11 cellular contexts compared by ENCODE assay signal in the genomic region with DNA sequence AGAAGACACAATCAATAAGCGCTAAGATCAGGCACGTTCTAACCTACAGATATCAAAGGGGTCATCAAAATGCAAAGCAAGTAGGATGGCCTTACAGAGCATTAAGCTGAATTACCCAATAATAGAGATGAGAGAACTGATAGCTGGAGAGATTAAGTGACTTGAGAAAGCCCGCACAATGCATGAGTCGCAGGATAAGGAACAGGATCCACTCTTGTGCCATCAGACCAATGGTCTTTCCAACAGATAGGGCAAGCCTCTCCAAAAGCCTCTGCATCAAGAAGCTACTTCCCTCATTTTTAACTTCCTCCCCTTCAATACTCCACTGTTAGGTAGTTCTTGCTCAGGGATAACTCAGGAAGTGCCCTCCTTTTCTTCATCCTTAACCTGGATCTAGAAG. TPM values are rescaled to one million over a fixed set of nuclear protein-coding genes. Genes with fewer than 3 reads are reported as not detected.
A peak's percentile ranks its signal among the peaks of the same experiment; 100 is the strongest.
DNase-seq lines count a peak whose midpoint lies in the region; ATAC-seq, FAIRE-seq and TF ChIP-seq lines count a peak whose summit lies in the region.
"Had no signal": no experiment of that assay in that cellular context is flagged by ENCODE, and none has a peak within 500 bp of the region (broad histone marks: within the 10 kb centered on the region; RNA-seq: fewer than 3 reads in every experiment).

No MANE protein-coding gene starts in this region.

- H3K9me3 ChIP-seq in HUES48 (ENCODE audit: control insufficient read depth, insufficient read depth, low read length) (0 out of 2 replicates have a peak, but pooled peaks cover 11% of the 10 kb centered on the region), keratinocyte (ENCODE audit: control insufficient read depth, low read depth, low read length) (no peaks in the 10 kb centered on the region), thyroid gland (no peaks in the 10 kb centered on the region)

- H3K27me3 ChIP-seq in HUES48 (ENCODE audit: control insufficient read depth, insufficient read depth, low read length) (0 out of 2 replicates have a peak, but pooled peaks cover 3% of the 10 kb centered on the region), keratinocyte (ENCODE audit: control insufficient read depth, extremely low read depth, insufficient read depth, low read length) (no peaks in the 10 kb centered on the region), thyroid gland (no peaks in the 10 kb centered on the region)

- DNase-seq in CD1c-positive myeloid dendritic cell (ENCODE audit: extremely low spot score) (peak; percentile 66), activated B cell treated with CpG ODN at 0.5 μM for 24 hours (no peak), keratinocyte (ENCODE audit: low read depth, low spot score) (no peak), posterior cingulate gyrus (no peak), thyroid gland (no peak)
- DNase-seq: anterior cingulate cortex, small intestine had no signal

- peaks cover 65% of the 10 kb centered on the region for H3K4me1 Mint-ChIP-seq in activated B cell treated with CpG ODN at 0.5 μM for 24 hours

- H3K9me1 ChIP-seq in keratinocyte (ENCODE audit: control insufficient read depth, extremely low read depth, insufficient read depth, low read length) = no peaks in the 10 kb centered on the region

- POLR2A ChIA-PET in activated B cell treated with CpG ODN at 0.5 μM for 24 hours (lab: Charles Lee) = interaction anchor here (0.8 to 2.5 kb wide), 2 partner anchors 26 to 85 kb away, joined by 4 to 10 read pairs; no protein-coding TSS in a partner anchor

- intact Hi-C loops in activated B cell treated with CpG ODN at 0.5 μM for 24 hours (cut with micrococcal nuclease) (loop anchor here (5.0 kb wide), 2 partner anchors 35 to 1620 kb away; partner anchors contain the start of genes CEP170 and SDCCAG8), posterior cingulate gyrus (cut with DNase I) (no loop called here), thyroid gland (cut with DNase I) (no loop called here)

- H4K20me1 ChIP-seq in keratinocyte (ENCODE audit: control insufficient read depth, extremely low read depth, insufficient read depth, low read length) = no peaks in the 10 kb centered on the region

- H3K4me3 ChIP-seq in HUES48 (ENCODE audit: low read depth, low read length) (peak overlapping the region; percentile 100), keratinocyte (ENCODE audit: control insufficient read depth in 2 of 3, extremely low read depth in 1 of 3, insufficient read depth in 2 of 3, low read depth in 1 of 3, low read length in 3 of 3) (peak overlapping the region; percentile 63 to 86 (median 68)), thyroid gland (replicated peaks in 1 of 3) (no peak overlapping the region)

- H3K4me2 ChIP-seq in keratinocyte (ENCODE audit: control insufficient read depth, extremely low read depth, insufficient read depth, low read depth, low read length) = peak overlapping the region; percentile 86

- H3K9me3 Mint-ChIP-seq in activated B cell treated with CpG ODN at 0.5 μM for 24 hours = no peaks in the 10 kb centered on the region

- peaks cover 33% of the 10 kb centered on the region for H3K36me3 Mint-ChIP-seq in activated B cell treated with CpG ODN at 0.5 μM for 24 hours (ENCODE audit: low read depth)

- TF ChIP-seq POLR2A in thyroid gland (IDR thresholded peaks at IDR 0.05) = no peak

- peaks cover 40% of the 10 kb centered on the region for H3K36me3 ChIP-seq in HUES48 (ENCODE audit: control insufficient read depth, insufficient read depth, low read length)
- peaks cover 1 to 15% of the 10 kb centered on the region in 2 experiments for H3K36me3 ChIP-seq in keratinocyte (ENCODE audit: control insufficient read depth in 2 of 2, extremely low read depth in 1 of 2, insufficient read depth in 2 of 2, low read length in 2 of 2)
- no peaks in the 10 kb centered on the region for H3K36me3 ChIP-seq in thyroid gland

- H3K27ac Mint-ChIP-seq in activated B cell treated with CpG ODN at 0.5 μM for 24 hours = peak overlapping the region; percentile 83

- peak overlapping the region; percentile 93 for H3K4me3 Mint-ChIP-seq in activated B cell treated with CpG ODN at 0.5 μM for 24 hours

- TF ChIP-seq CTCF in activated B cell treated with CpG ODN at 0.5 μM for 24 hours (IDR thresholded peaks at IDR 0.05) = no peak
- TF ChIP-seq CTCF in keratinocyte (optimal IDR thresholded peaks at IDR 0.05 in 1 of 3, IDR thresholded peaks at IDR 0.05 in 1 of 3, conservative IDR thresholded peaks at IDR 0.05 in 1 of 3; ENCODE audit: extremely low read depth in 1 of 3, insufficient read depth in 2 of 3, low read length in 3 of 3) = no peak
- TF ChIP-seq CTCF in thyroid gland (IDR thresholded peaks at IDR 0.05) = no peak

- no peak overlapping the region for H2AFZ ChIP-seq in keratinocyte (ENCODE audit: control insufficient read depth, low read length)

- WGBS in thyroid gland, 2 donors = 59 to 67% methylated on average over 4 of the region's 4 CpGs

- ATAC-seq in activated B cell treated with CpG ODN at 0.5 μM for 24 hours (ENCODE audit: low read depth) = no peak
- no peak for ATAC-seq in GM21825 (IDR thresholded peaks at IDR 0.05; ENCODE audit: unreplicated experiment)
- no peak for ATAC-seq in GM19455 (IDR thresholded peaks at IDR 0.05; ENCODE audit: unreplicated experiment)

- CTCF ChIA-PET in activated B cell treated with CpG ODN at 0.5 μM for 24 hours (lab: Charles Lee) = interaction anchor here (1.3 kb wide), 1 partner anchor 26 kb away, joined by 7 read pairs; no protein-coding TSS in a partner anchor

- H3K9ac ChIP-seq in HUES48 (ENCODE audit: low read depth, low read length) (no peak overlapping the region), keratinocyte (ENCODE audit: control insufficient read depth, extremely low read depth, insufficient read depth, low read length) (no peak overlapping the region)

- H3K4me1 ChIP-seq in HUES48 (ENCODE audit: control insufficient read depth, insufficient read depth, low read length) = peaks cover 23% of the 10 kb centered on the region
- H3K4me1 ChIP-seq in keratinocyte (ENCODE audit: control insufficient read depth, extremely low read depth, insufficient read depth, low read length) = peaks cover 25% of the 10 kb centered on the region
- peaks cover 18 to 27% of the 10 kb centered on the region in 2 donors for H3K4me1 ChIP-seq in thyroid gland

- dilution Hi-C loops in keratinocyte (cut with MboI; ENCODE audit: extremely low pct_ligation_motif_present, low sequenced_read_pairs) = no loop called here

- H3K27me3 Mint-ChIP-seq in activated B cell treated with CpG ODN at 0.5 μM for 24 hours = no peaks in the 10 kb centered on the region

- H3K27ac ChIP-seq in HUES48 (ENCODE audit: low read depth, low read length) (no peak overlapping the region), keratinocyte (ENCODE audit: control insufficient read depth, insufficient read depth, low read length) (no peak overlapping the region), thyroid gland (peak overlapping the region in 1 of 3 donors; percentile 25)

- FAIRE-seq in keratinocyte (lab: Jason Lieb, UNC) = no peak
- FAIRE-seq: small intestine had no signal

- H3K79me2 ChIP-seq in keratinocyte (ENCODE audit: control insufficient read depth, insufficient read depth, low read length) = peaks cover 59% of the 10 kb centered on the region

RNA-seq across cellular contexts. Expression of gene CHML, which starts 2.6 kb away (rescaled TPM):
- total RNA-seq in activated B cell treated with CpG ODN at 0.5 μM for 24 hours = 28.3 and 35.2 TPM in 2 replicates
- polyA plus RNA-seq in keratinocyte = 5.2 to 8.3 TPM (median 7.3 TPM) in 3 replicates
- 3.7 TPM for polyA plus RNA-seq in keratinocyte (2011; ENCODE audit: low read depth)
- 2.0 and 6.1 TPM in 2 replicates for polyA plus RNA-seq in keratinocyte (2011; cell fraction: cytosol; rRNA removed)
- 8.0 and 10.0 TPM in 2 replicates for polyA plus RNA-seq in keratinocyte (2011; cell fraction: nucleus; rRNA removed)
- polyA plus RNA-seq in keratinocyte (2012; ENCODE audit: low replicate concordance) = 3.6 and 6.4 TPM in 2 replicates
- polyA minus RNA-seq in keratinocyte = 13.1 to 28.4 TPM (median 22.4 TPM) in 3 replicates
- 9.0 TPM for polyA minus RNA-seq in keratinocyte (2011; cell fraction: cytosol; rRNA and poly(A)+ RNA removed)
- 10.2 and 19.5 TPM in 2 replicates for polyA minus RNA-seq in keratinocyte (2011; cell fraction: nucleus; rRNA and poly(A)+ RNA removed)
- 10 to 100 TPM in 3 of 4 donors, 1 to 10 TPM in 1; 7.9 to 13.9 (median 11.3) TPM for total RNA-seq in thyroid gland

RNA-seq across cellular contexts. Expression of gene OPN3, which starts 2.6 kb away (rescaled TPM):
- 31.5 and 32.1 TPM in 2 replicates for total RNA-seq in activated B cell treated with CpG ODN at 0.5 μM for 24 hours
- polyA plus RNA-seq in keratinocyte = 33.4 to 65.0 TPM (median 48.4 TPM) in 3 replicates
- 15.3 TPM for polyA plus RNA-seq in keratinocyte (2011; ENCODE audit: low read depth)
- 31.8 and 54.4 TPM in 2 replicates for polyA plus RNA-seq in keratinocyte (2011; cell fraction: cytosol; rRNA removed)
- polyA plus RNA-seq in keratinocyte (2011; cell fraction: nucleus; rRNA removed) = 23.5 and 27.7 TPM in 2 replicates
- polyA plus RNA-seq in keratinocyte (2012; ENCODE audit: low replicate concordance) = 22.1 and 36.1 TPM in 2 replicates
- 26.1 to 46.6 TPM (median 33.7 TPM) in 3 replicates for polyA minus RNA-seq in keratinocyte
- polyA minus RNA-seq in keratinocyte (2011; cell fraction: cytosol; rRNA and poly(A)+ RNA removed) = 42.2 TPM
- 13.8 and 23.7 TPM in 2 replicates for polyA minus RNA-seq in keratinocyte (2011; cell fraction: nucleus; rRNA and poly(A)+ RNA removed)
- 10 to 100 TPM; 19.2 to 45.0 (median 31.3) TPM for total RNA-seq in thyroid gland

RNA-seq across cellular contexts. Expression of gene WDR64, which starts 14.5 kb away (rescaled TPM):
- total RNA-seq in activated B cell treated with CpG ODN at 0.5 μM for 24 hours = 0.34 and 0.58 TPM in 2 replicates
- polyA plus RNA-seq in keratinocyte = not detected in 3 replicates
- not detected for polyA plus RNA-seq in keratinocyte (2011; ENCODE audit: low read depth)
- polyA plus RNA-seq in keratinocyte (2011; cell fraction: cytosol; rRNA removed) = not detected in 2 replicates
- polyA plus RNA-seq in keratinocyte (2011; cell fraction: nucleus; rRNA removed) = not detected in 2 replicates
- polyA plus RNA-seq in keratinocyte (2012; ENCODE audit: low replicate concordance) = not detected in 2 replicates
- polyA minus RNA-seq in keratinocyte = not detected in 3 replicates
- not detected for polyA minus RNA-seq in keratinocyte (2011; cell fraction: cytosol; rRNA and poly(A)+ RNA removed)
- polyA minus RNA-seq in keratinocyte (2011; cell fraction: nucleus; rRNA and poly(A)+ RNA removed) = not detected in 2 replicates
- not detected for total RNA-seq in thyroid gland
- total RNA-seq: RPMI7951 had no signal
- polyA plus RNA-seq: small intestine had no signal

Comparison
In these comparisons a context has a peak if more than half of its experiments do, and no peak if none do; other contexts are left out.
1. H3K4me3 ChIP-seq: peak in HUES48 (single experiment) and keratinocyte (3 of 3); none in thyroid gland (0 of 3).